12 cellular contexts compared by ENCODE assay signal in the genomic region with DNA sequence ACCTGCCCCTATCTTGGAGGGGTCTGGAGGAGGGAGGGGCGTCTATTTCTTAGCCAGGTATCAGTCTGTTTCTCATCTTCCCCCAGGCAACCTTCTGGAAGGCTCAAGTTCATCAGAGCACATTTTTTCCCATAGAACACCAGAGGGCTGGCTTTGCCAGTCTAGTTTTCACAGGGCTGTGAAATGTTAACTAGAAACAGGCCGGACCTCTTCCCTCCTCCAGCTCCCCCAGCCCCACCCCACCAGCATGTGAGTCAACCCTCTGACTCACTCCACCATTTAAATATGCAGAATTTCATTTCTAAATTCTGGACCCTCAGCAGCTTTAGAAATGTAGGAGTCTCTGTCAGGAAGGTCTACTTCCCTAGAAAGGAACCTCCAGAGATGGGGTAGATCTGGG.
A peak's percentile ranks its signal among the peaks of the same experiment; 100 is the strongest.
DNase-seq lines count a peak whose midpoint lies in the region; ATAC-seq and TF ChIP-seq lines count a peak whose summit lies in the region.
"Had no signal": no experiment of that assay in that cellular context is flagged by ENCODE, and none has a peak within 500 bp of the region (broad histone marks: within the 10 kb centered on the region; RNA-seq: fewer than 3 reads in every experiment).

No MANE protein-coding gene starts in this region.

- TF ChIP-seq CTCF in foreskin fibroblast (IDR thresholded peaks at IDR 0.05; ENCODE audit: low read depth, low read length) (peak; percentile 20), GM10266 (IDR thresholded peaks at IDR 0.05; ENCODE audit: control insufficient read depth, insufficient read depth, low read depth, missing control alignments) (no peak)

- no peak for ATAC-seq in HG03039 (IDR thresholded peaks at IDR 0.05; ENCODE audit: unreplicated experiment)
- ATAC-seq: Right ventricle myocardium inferior had no signal

- DNase-seq in GM04504 (ENCODE audit: low read depth) (peak; percentile 72), amniotic epithelial cell (ENCODE audit: low read depth) (peak; percentile 30), foreskin fibroblast (peak; percentile 77 to 90), renal cortical epithelial cell (ENCODE audit: low read depth) (peak; percentile 67), GM10266 (ENCODE audit: extremely low spot score) (no peak), hypothalamus (lab: John Stamatoyannopoulos, UW) (no peak)
- DNase-seq in stimulated activated CD4-positive, alpha-beta T cell treated with anti-CD3 and anti-CD28 coated beads, Interleukin-4, amount 100 ng/mL, for 1 hour, result no peak
- DNase-seq: anterior cingulate cortex; effector memory CD4-positive, alpha-beta T cell; NCI-H1694 treated with DMSO at 0.1 percent for 48 hours had no signal

- H3K4me3 ChIP-seq in foreskin fibroblast (ENCODE audit: low read depth in 1 of 2, low read length in 2 of 2), result no peak overlapping the region

Comparison
In these comparisons a context has a peak if more than half of its experiments do, and no peak if none do; other contexts are left out.
1. DNase-seq: peak in GM04504 (single experiment), amniotic epithelial cell (single experiment), foreskin fibroblast (2 of 2) and renal cortical epithelial cell (single experiment); none in GM10266 (single experiment), stimulated activated CD4-positive, alpha-beta T cell treated with anti-CD3 and anti-CD28 coated beads, Interleukin-4, amount 100 ng/mL, for 1 hour (single experiment) and hypothalamus (0 of 51).